In genomic region chr2:136131961-136132839, GRCh38 we compare ENCODE assay signal across 8 cellular contexts. TPM values are rescaled to one million over a fixed set of nuclear protein-coding genes. Genes with fewer than 3 reads are reported as not detected.
DNase-seq lines count a peak whose midpoint lies in the region; ATAC-seq and TF ChIP-seq lines count a peak whose summit lies in the region.

No MANE protein-coding gene starts in this region.

- ATAC-seq in GM18868 (IDR thresholded peaks at IDR 0.05; ENCODE audit: unreplicated experiment) (peak; percentile 89), HG02798 (IDR thresholded peaks at IDR 0.05; ENCODE audit: poor library complexity, unreplicated experiment) (peak; percentile 82)

- WGBS in stomach, 5 donors, result 52 to 58% (median 57%) methylated on average over 16 of the region's 16 CpGs
- 81% methylated on average over 16 of the region's 16 CpGs for WGBS in hepatocyte (ENCODE audit: low lambda C conversion rate, missing lambda C conversion rate)

- POLR2A ChIA-PET in OCI-LY7 (lab: Charles Lee), result interaction anchor here (0.7 to 11.9 kb wide), 29 partner anchors 10 to 264 kb away, joined by 3 to 191 read pairs (median 6); no protein-coding TSS in a partner anchor

- H4K20me1 ChIP-seq in OCI-LY7 (ENCODE audit: insufficient read depth, low read length) (no peaks in the 10 kb centered on the region), hepatocyte (ENCODE audit: insufficient read depth, poor library complexity, severe bottlenecking) (no peaks in the 10 kb centered on the region)

- peaks cover 98% of the 10 kb centered on the region for H3K4me1 ChIP-seq in OCI-LY7 (ENCODE audit: insufficient read depth, low read length, poor library complexity, severe bottlenecking)
- H3K4me1 ChIP-seq in stomach, result peaks cover 0 to 17% (median 10%) of the 10 kb centered on the region in 4 donors
- no peaks in the 10 kb centered on the region for H3K4me1 ChIP-seq in hepatocyte (ENCODE audit: insufficient read depth)

- H3K4me3 ChIP-seq in OCI-LY7 (ENCODE audit: low read depth, low read length, poor library complexity, severe bottlenecking) (peak overlapping the region; percentile 61), stomach (no peak overlapping the region), hepatocyte (no peak overlapping the region)

- H3K27me3 ChIP-seq in stomach (no peaks in the 10 kb centered on the region), hepatocyte (no peaks in the 10 kb centered on the region)

- DNase-seq in OCI-LY7 (ENCODE audit: low spot score) (peak; percentile 97), stomach (peak; percentile 39), HCEC 1CT (no peak), SHP77 (lab: John Stamatoyannopoulos, UW) (no peak), hepatocyte (ENCODE audit: low spot score) (no peak)
- DNase-seq in activated naive CD8-positive, alpha-beta T cell treated with anti-CD3 and anti-CD28 coated beads, Interleukin-2, amount 50 U/mL, for 16 hours (ENCODE audit: low read depth, low spot score), result peak; percentile 35

- TF ChIP-seq CTCF in OCI-LY7 (conservative IDR thresholded peaks at IDR 0.05; ENCODE audit: low read length) (peak; percentile 14; the same call in 1 of the 2 replicates), stomach (IDR thresholded peaks at IDR 0.05) (no peak), hepatocyte (IDR thresholded peaks at IDR 0.05; ENCODE audit: poor library complexity) (no peak)

- peak overlapping the region; percentile 1; the same call in 1 of the 2 replicates for H2AFZ ChIP-seq in OCI-LY7 (ENCODE audit: low read length)
- no peak overlapping the region for H2AFZ ChIP-seq in hepatocyte

- no peaks in the 10 kb centered on the region for H3K36me3 ChIP-seq in OCI-LY7 (ENCODE audit: insufficient read depth, low read length)
- H3K36me3 ChIP-seq in stomach, result no peaks in the 10 kb centered on the region
- H3K36me3 ChIP-seq in hepatocyte (replicated peaks; ENCODE audit: insufficient read depth, low read depth), result no peaks in the 10 kb centered on the region

- intact Hi-C loops in OCI-LY7 (cut with micrococcal nuclease; ENCODE audit: unreplicated experiment) (loop anchor here (1.0 to 5.0 kb wide), 9 partner anchors 15 to 250 kb away; no protein-coding TSS in a partner anchor), stomach (cut with DNase I; ENCODE audit: low total_unique reads) (no loop called here)

- H3K27ac ChIP-seq in OCI-LY7 (ENCODE audit: low read depth, low read length, poor library complexity, severe bottlenecking), result peak overlapping the region; percentile 98
- H3K27ac ChIP-seq in stomach, result peak overlapping the region; percentile 28 to 70 (median 65)
- no peak overlapping the region for H3K27ac ChIP-seq in hepatocyte

- BruUV-seq in OCI-LY7 (replicated peaks; lab: Mats Ljungman, UMichigan), result no TSS peak

- TF ChIP-seq POLR2A in stomach (IDR thresholded peaks at IDR 0.05), result no peak

- CTCF ChIA-PET in OCI-LY7 (lab: Charles Lee; ENCODE audit: unreplicated experiment), result interaction anchor here (0.7 to 3.1 kb wide), 5 partner anchors 76 to 246 kb away, joined by 3 to 14 read pairs (median 5); no protein-coding TSS in a partner anchor

- peak overlapping the region; percentile 91 for H3K4me2 ChIP-seq in OCI-LY7 (ENCODE audit: low read length)
- no peak overlapping the region for H3K4me2 ChIP-seq in hepatocyte

- H3K9me2 ChIP-seq in OCI-LY7 (ENCODE audit: insufficient read depth, low read length) (no peaks in the 10 kb centered on the region), hepatocyte (replicated peaks; ENCODE audit: insufficient read depth) (no peaks in the 10 kb centered on the region)

- TF ChIP-seq EP300 in stomach (IDR thresholded peaks at IDR 0.05), result no peak

- H3K9me3 ChIP-seq in OCI-LY7 (ENCODE audit: low read length) (no peaks in the 10 kb centered on the region), stomach (no peaks in the 10 kb centered on the region), hepatocyte (ENCODE audit: low read depth) (no peaks in the 10 kb centered on the region)

- H3K79me2 ChIP-seq in OCI-LY7 (ENCODE audit: insufficient read depth, low read depth, low read length) (no peaks in the 10 kb centered on the region), hepatocyte (no peaks in the 10 kb centered on the region)

RNA-seq across cellular contexts. Expression of gene CXCR4, which starts 14.3 kb away (rescaled TPM):
- total RNA-seq in OCI-LY7 (2014; rRNA removed; shearing (Covaris generic)), result 367 and 432 TPM in 2 replicates
- total RNA-seq in OCI-LY7 (2022) (243 and 289 TPM in 2 replicates), stomach (10 to 100 TPM in 2 of 5 donors, 1 to 10 TPM in 2, not detected in 1; 1.2 to 42.6 (median 12.5) TPM), hepatocyte (6.2 and 6.4 TPM in 2 replicates)
- polyA plus RNA-seq in stomach (10 to 100 TPM in 2 of 3 donors, 1 to 10 TPM in 1; 9.3 to 20.6 (median 15.9) TPM), hepatocyte (2.4 and 3.8 TPM in 2 replicates)

Comparison
In these comparisons a context has a peak if more than half of its experiments do, and no peak if none do; other contexts are left out.
1. DNase-seq: peak in OCI-LY7 (single experiment), activated naive CD8-positive, alpha-beta T cell treated with anti-CD3 and anti-CD28 coated beads, Interleukin-2, amount 50 U/mL, for 16 hours (single experiment) and stomach (single experiment); none in HCEC 1CT (single experiment), SHP77 (0 of 2) and hepatocyte (single experiment).
2. RNA of gene CXCR4, which starts 14.3 kb away (total RNA-seq): 243 to 432 TPM in OCI-LY7; 6.2 to 6.4 TPM in hepatocyte and 1.2 to 42.6 TPM in stomach; every median in the first group is over 4 times any median in the second.